In genomic region chr14:23071244-23071974, GRCh38 we compare ENCODE assay signal across 1 cellular context.
TF ChIP-seq lines count a peak whose summit lies in the region.

No MANE protein-coding gene starts in this region.

TF ChIP-seq in HepG2, 621 proteins besides CTCF, POLR2A, EP300 and RAD21 (continued from another document and continues in another):
- TF ChIP-seq, protein P1, sequence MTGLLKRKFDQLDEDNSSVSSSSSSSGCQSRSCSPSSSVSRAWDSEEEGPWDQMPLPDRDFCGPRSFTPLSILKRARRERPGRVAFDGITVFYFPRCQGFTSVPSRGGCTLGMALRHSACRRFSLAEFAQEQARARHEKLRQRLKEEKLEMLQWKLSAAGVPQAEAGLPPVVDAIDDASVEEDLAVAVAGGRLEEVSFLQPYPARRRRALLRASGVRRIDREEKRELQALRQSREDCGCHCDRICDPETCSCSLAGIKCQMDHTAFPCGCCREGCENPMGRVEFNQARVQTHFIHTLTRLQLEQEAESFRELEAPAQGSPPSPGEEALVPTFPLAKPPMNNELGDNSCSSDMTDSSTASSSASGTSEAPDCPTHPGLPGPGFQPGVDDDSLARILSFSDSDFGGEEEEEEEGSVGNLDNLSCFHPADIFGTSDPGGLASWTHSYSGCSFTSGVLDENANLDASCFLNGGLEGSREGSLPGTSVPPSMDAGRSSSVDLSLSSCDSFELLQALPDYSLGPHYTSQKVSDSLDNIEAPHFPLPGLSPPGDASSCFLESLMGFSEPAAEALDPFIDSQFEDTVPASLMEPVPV (CRISPR knock-in tag; IDR thresholded peaks at IDR 0.05), result peak; percentile 91
- TF ChIP-seq ZNF749 (CRISPR knock-in tag; IDR thresholded peaks at IDR 0.05; ENCODE audit: borderline replicate concordance), result no peak; the same call in 1 of the 2 replicates
- no peak for TF ChIP-seq CBX2 (IDR thresholded peaks at IDR 0.05; ENCODE audit: low read depth, low read length)
- no peak for TF ChIP-seq CBX2 (CRISPR knock-in tag; IDR thresholded peaks at IDR 0.05; ENCODE audit: low read depth)
- peak; percentile 50; the same call in 1 of the 2 replicates for TF ChIP-seq ETV6 (CRISPR knock-in tag; conservative IDR thresholded peaks at IDR 0.05)
- TF ChIP-seq MYNN (CRISPR knock-in tag; IDR thresholded peaks at IDR 0.05; ENCODE audit: low read depth), result no peak; the same call in 1 of the 2 replicates
- no peak for TF ChIP-seq SETDB1 (CRISPR knock-in tag; IDR thresholded peaks at IDR 0.05; ENCODE audit: borderline replicate concordance)
- TF ChIP-seq JUND (CRISPR knock-in tag; IDR thresholded peaks at IDR 0.05), result no peak
- peak; percentile 87; the same call in 1 of the 2 replicates for TF ChIP-seq ZNF784 (CRISPR knock-in tag; IDR thresholded peaks at IDR 0.05; ENCODE audit: borderline replicate concordance)
- peak; percentile 91 for TF ChIP-seq ZNF350 (CRISPR knock-in tag; IDR thresholded peaks at IDR 0.05; ENCODE audit: borderline replicate concordance, low read depth)
- TF ChIP-seq ZNF124 (CRISPR knock-in tag; IDR thresholded peaks at IDR 0.05), result peak; percentile 87; the same call in 1 of the 2 replicates
- no peak for TF ChIP-seq ZMYM3 (CRISPR knock-in tag; IDR thresholded peaks at IDR 0.05)
- TF ChIP-seq ZNF225 (CRISPR knock-in tag; IDR thresholded peaks at IDR 0.05), result peak; percentile 93; the same call in 1 of the 2 replicates
- no peak for TF ChIP-seq FOXA1 (IDR thresholded peaks at IDR 0.05)
- peak; percentile 41; the same call in 1 of the 2 replicates for TF ChIP-seq FOXA1 (CRISPR knock-in tag; IDR thresholded peaks at IDR 0.05)
- peak; percentile 63 for TF ChIP-seq RBFOX2 (IDR thresholded peaks at IDR 0.05; ENCODE audit: low read depth, low read length)
- peak; percentile 65; the same call in 1 of the 2 replicates for TF ChIP-seq ZBTB34 (CRISPR knock-in tag; IDR thresholded peaks at IDR 0.05)
- TF ChIP-seq CENPT (CRISPR knock-in tag; IDR thresholded peaks at IDR 0.05; ENCODE audit: low read depth), result no peak
- 0 out of 2 replicates have a peak, but pooled peaks have one; percentile 9 for TF ChIP-seq ZNF652 (CRISPR knock-in tag; IDR thresholded peaks at IDR 0.05; ENCODE audit: borderline replicate concordance, low read depth)
- TF ChIP-seq CENPX (CRISPR knock-in tag; IDR thresholded peaks at IDR 0.05), result no peak
- peak; percentile 83; the same call in 1 of the 2 replicates for TF ChIP-seq TOE1 (CRISPR knock-in tag; IDR thresholded peaks at IDR 0.05)
- no peak; the same call in 1 of the 2 replicates for TF ChIP-seq PRMT3 (CRISPR knock-in tag; IDR thresholded peaks at IDR 0.05; ENCODE audit: borderline replicate concordance, low read depth)
- TF ChIP-seq FLYWCH1 (CRISPR knock-in tag; IDR thresholded peaks at IDR 0.05), result peak; percentile 78; the same call in 1 of the 2 replicates
- peak; percentile 89 for TF ChIP-seq IKZF4 (CRISPR knock-in tag; IDR thresholded peaks at IDR 0.05; ENCODE audit: borderline replicate concordance, low read depth, not compliant biosample characterization)
- TF ChIP-seq ERF (CRISPR knock-in tag; IDR thresholded peaks at IDR 0.05), result peak; percentile 88
- TF ChIP-seq ZNF207 (IDR thresholded peaks at IDR 0.05; ENCODE audit: borderline replicate concordance), result no peak
- TF ChIP-seq NR3C1 (CRISPR knock-in tag; IDR thresholded peaks at IDR 0.05), result no peak
- no peak for TF ChIP-seq ONECUT2 (CRISPR knock-in tag; IDR thresholded peaks at IDR 0.05)
- TF ChIP-seq, protein P2, sequence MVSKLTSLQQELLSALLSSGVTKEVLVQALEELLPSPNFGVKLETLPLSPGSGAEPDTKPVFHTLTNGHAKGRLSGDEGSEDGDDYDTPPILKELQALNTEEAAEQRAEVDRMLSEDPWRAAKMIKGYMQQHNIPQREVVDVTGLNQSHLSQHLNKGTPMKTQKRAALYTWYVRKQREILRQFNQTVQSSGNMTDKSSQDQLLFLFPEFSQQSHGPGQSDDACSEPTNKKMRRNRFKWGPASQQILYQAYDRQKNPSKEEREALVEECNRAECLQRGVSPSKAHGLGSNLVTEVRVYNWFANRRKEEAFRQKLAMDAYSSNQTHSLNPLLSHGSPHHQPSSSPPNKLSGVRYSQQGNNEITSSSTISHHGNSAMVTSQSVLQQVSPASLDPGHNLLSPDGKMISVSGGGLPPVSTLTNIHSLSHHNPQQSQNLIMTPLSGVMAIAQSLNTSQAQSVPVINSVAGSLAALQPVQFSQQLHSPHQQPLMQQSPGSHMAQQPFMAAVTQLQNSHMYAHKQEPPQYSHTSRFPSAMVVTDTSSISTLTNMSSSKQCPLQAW (CRISPR knock-in tag; IDR thresholded peaks at IDR 0.05), result peak; percentile 68
- peak; percentile 35; the same call in 1 of the 2 replicates for TF ChIP-seq NFYB (CRISPR knock-in tag; IDR thresholded peaks at IDR 0.05)
- TF ChIP-seq ZFP36L1 (CRISPR knock-in tag; IDR thresholded peaks at IDR 0.05), result no peak
- no peak for TF ChIP-seq ZNF737 (CRISPR knock-in tag; IDR thresholded peaks at IDR 0.05; ENCODE audit: borderline replicate concordance)
- TF ChIP-seq ZNF75D (CRISPR knock-in tag; IDR thresholded peaks at IDR 0.05; ENCODE audit: borderline replicate concordance), result 0 out of 2 replicates have a peak, but pooled peaks have one; percentile 78
- TF ChIP-seq KLF16 (CRISPR knock-in tag; IDR thresholded peaks at IDR 0.05), result peak in 1 of 2 experiments; percentile 77; a peak in 2 of 4 replicates
- TF ChIP-seq, protein P3, sequence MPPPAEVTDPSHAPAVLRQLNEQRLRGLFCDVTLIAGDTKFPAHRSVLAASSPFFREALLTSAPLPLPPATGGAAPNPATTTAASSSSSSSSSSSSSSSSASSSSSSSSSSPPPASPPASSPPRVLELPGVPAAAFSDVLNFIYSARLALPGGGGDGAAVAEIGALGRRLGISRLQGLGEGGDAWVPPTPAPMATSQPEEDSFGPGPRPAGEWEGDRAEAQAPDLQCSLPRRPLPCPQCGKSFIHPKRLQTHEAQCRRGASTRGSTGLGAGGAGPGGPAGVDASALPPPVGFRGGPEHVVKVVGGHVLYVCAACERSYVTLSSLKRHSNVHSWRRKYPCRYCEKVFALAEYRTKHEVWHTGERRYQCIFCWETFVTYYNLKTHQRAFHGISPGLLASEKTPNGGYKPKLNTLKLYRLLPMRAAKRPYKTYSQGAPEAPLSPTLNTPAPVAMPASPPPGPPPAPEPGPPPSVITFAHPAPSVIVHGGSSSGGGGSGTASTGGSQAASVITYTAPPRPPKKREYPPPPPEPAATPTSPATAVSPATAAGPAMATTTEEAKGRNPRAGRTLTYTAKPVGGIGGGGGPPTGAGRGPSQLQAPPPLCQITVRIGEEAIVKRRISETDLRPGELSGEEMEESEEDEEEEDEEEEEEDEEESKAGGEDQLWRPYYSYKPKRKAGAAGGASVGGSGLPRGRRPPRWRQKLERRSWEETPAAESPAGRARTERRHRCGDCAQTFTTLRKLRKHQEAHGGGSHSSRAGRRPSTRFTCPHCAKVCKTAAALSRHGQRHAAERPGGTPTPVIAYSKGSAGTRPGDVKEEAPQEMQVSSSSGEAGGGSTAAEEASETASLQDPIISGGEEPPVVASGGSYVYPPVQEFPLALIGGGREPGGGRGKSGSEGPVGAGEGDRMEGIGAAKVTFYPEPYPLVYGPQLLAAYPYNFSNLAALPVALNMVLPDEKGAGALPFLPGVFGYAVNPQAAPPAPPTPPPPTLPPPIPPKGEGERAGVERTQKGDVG (CRISPR knock-in tag; IDR thresholded peaks at IDR 0.05; ENCODE audit: borderline replicate concordance), result no peak
- TF ChIP-seq ATAD3A (CRISPR knock-in tag; IDR thresholded peaks at IDR 0.05), result no peak
- no peak; the same call in 1 of the 2 replicates for TF ChIP-seq GPN1 (CRISPR knock-in tag; IDR thresholded peaks at IDR 0.05; ENCODE audit: borderline replicate concordance)
- TF ChIP-seq SRSF1 (optimal IDR thresholded peaks at IDR 0.05; ENCODE audit: low read depth, low read length), result peak; percentile 80
- peak; percentile 14; the same call in 1 of the 2 replicates for TF ChIP-seq NR2C2 (CRISPR knock-in tag; IDR thresholded peaks at IDR 0.05; ENCODE audit: borderline replicate concordance)
- TF ChIP-seq ZSCAN31 (CRISPR knock-in tag; IDR thresholded peaks at IDR 0.05; ENCODE audit: low read depth), result peak; percentile 79; the same call in 1 of the 2 replicates
- TF ChIP-seq ZNF12 (CRISPR knock-in tag; IDR thresholded peaks at IDR 0.05), result peak; percentile 49; the same call in 1 of the 2 replicates
- TF ChIP-seq ZNF775 (CRISPR knock-in tag; IDR thresholded peaks at IDR 0.05; ENCODE audit: borderline replicate concordance), result no peak
- TF ChIP-seq ZFP62 (CRISPR knock-in tag; IDR thresholded peaks at IDR 0.05), result no peak
- TF ChIP-seq ZNF703 (CRISPR knock-in tag; IDR thresholded peaks at IDR 0.05; ENCODE audit: borderline replicate concordance), result no peak
- TF ChIP-seq SCMH1 (CRISPR knock-in tag; IDR thresholded peaks at IDR 0.05; ENCODE audit: borderline replicate concordance), result no peak
- TF ChIP-seq, protein P4, sequence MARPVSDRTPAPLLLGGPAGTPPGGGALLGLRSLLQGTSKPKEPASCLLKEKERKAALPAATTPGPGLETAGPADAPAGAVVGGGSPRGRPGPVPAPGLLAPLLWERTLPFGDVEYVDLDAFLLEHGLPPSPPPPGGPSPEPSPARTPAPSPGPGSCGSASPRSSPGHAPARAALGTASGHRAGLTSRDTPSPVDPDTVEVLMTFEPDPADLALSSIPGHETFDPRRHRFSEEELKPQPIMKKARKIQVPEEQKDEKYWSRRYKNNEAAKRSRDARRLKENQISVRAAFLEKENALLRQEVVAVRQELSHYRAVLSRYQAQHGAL (CRISPR knock-in tag; IDR thresholded peaks at IDR 0.05; ENCODE audit: not compliant biosample characterization), result no peak
- TF ChIP-seq ZBTB42 (CRISPR knock-in tag; IDR thresholded peaks at IDR 0.05), result no peak
- peak; percentile 90 for TF ChIP-seq ZMYM4 (CRISPR knock-in tag; IDR thresholded peaks at IDR 0.05)
- TF ChIP-seq ZNF333 (CRISPR knock-in tag; IDR thresholded peaks at IDR 0.05; ENCODE audit: borderline replicate concordance), result peak; percentile 36; the same call in 1 of the 2 replicates
- no peak for TF ChIP-seq BRCA1 (CRISPR knock-in tag; IDR thresholded peaks at IDR 0.05)
- TF ChIP-seq ZNF674 (CRISPR knock-in tag; IDR thresholded peaks at IDR 0.05; ENCODE audit: low read depth), result no peak
- TF ChIP-seq ARNT2 (CRISPR knock-in tag; IDR thresholded peaks at IDR 0.05; ENCODE audit: low read depth), result peak; percentile 95; the same call in 1 of the 2 replicates
- TF ChIP-seq ZBTB46 (CRISPR knock-in tag; IDR thresholded peaks at IDR 0.05; ENCODE audit: borderline replicate concordance), result no peak
- peak; percentile 84 for TF ChIP-seq ZNF768 (CRISPR knock-in tag; IDR thresholded peaks at IDR 0.05)
- TF ChIP-seq, protein P5, sequence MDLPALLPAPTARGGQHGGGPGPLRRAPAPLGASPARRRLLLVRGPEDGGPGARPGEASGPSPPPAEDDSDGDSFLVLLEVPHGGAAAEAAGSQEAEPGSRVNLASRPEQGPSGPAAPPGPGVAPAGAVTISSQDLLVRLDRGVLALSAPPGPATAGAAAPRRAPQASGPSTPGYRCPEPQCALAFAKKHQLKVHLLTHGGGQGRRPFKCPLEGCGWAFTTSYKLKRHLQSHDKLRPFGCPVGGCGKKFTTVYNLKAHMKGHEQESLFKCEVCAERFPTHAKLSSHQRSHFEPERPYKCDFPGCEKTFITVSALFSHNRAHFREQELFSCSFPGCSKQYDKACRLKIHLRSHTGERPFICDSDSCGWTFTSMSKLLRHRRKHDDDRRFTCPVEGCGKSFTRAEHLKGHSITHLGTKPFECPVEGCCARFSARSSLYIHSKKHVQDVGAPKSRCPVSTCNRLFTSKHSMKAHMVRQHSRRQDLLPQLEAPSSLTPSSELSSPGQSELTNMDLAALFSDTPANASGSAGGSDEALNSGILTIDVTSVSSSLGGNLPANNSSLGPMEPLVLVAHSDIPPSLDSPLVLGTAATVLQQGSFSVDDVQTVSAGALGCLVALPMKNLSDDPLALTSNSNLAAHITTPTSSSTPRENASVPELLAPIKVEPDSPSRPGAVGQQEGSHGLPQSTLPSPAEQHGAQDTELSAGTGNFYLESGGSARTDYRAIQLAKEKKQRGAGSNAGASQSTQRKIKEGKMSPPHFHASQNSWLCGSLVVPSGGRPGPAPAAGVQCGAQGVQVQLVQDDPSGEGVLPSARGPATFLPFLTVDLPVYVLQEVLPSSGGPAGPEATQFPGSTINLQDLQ (CRISPR knock-in tag; IDR thresholded peaks at IDR 0.05), result peak; percentile 79; the same call in 1 of the 2 replicates
- TF ChIP-seq, protein P6, sequence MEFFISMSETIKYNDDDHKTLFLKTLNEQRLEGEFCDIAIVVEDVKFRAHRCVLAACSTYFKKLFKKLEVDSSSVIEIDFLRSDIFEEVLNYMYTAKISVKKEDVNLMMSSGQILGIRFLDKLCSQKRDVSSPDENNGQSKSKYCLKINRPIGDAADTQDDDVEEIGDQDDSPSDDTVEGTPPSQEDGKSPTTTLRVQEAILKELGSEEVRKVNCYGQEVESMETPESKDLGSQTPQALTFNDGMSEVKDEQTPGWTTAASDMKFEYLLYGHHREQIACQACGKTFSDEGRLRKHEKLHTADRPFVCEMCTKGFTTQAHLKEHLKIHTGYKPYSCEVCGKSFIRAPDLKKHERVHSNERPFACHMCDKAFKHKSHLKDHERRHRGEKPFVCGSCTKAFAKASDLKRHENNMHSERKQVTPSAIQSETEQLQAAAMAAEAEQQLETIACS (CRISPR knock-in tag; IDR thresholded peaks at IDR 0.05), result no peak
- peak; percentile 84 for TF ChIP-seq MXD4 (CRISPR knock-in tag; IDR thresholded peaks at IDR 0.05)
- no peak for TF ChIP-seq HMGA1 (CRISPR knock-in tag; conservative IDR thresholded peaks at IDR 0.05)
